ENCODE assay signal across 9 cellular contexts in genomic region chr1:111450185-111450584, GRCh38. TPM values are rescaled to one million over a fixed set of nuclear protein-coding genes. Genes with fewer than 3 reads are reported as not detected.
DNase-seq lines count a peak whose midpoint lies in the region; ATAC-seq and TF ChIP-seq lines count a peak whose summit lies in the region.
"Had no signal": no experiment of that assay in that cellular context is flagged by ENCODE, and none has a peak within 500 bp of the region (broad histone marks: within the 10 kb centered on the region; RNA-seq: fewer than 3 reads in every experiment).

No MANE protein-coding gene starts in this region.

- no peaks in the 10 kb centered on the region for H3K9me2 ChIP-seq in HCT116 (ENCODE audit: insufficient read depth)

- peaks cover 83% of the 10 kb centered on the region for H3K4me1 Mint-ChIP-seq in activated CD4-positive, alpha-beta memory T cell treated with anti-CD3 and anti-CD28 coated beads, Interleukin-2, amount 10 ng/mL, durations not matched to agents 7 days and 5 days

- H3K4me3 ChIP-seq in HCT116 (replicated peaks in 1 of 2; ENCODE audit: low read depth in 1 of 2, low read length in 2 of 2) = peak overlapping the region; percentile 87 to 89
- H3K4me3 ChIP-seq in iPS-11a (ENCODE audit: low read depth, low read length) = peak overlapping the region; percentile 88
- peak overlapping the region; percentile 71 for H3K4me3 ChIP-seq in smooth muscle cell

- no peak for DNase-seq in HCT116 (ENCODE audit: low read depth, low spot score)
- DNase-seq in activated CD4-positive, alpha-beta memory T cell treated with anti-CD3 and anti-CD28 coated beads, Interleukin-2, amount 10 ng/mL, durations not matched to agents 7 days and 5 days = no peak
- DNase-seq in smooth muscle cell (lab: John Stamatoyannopoulos, UW; ENCODE audit: unreplicated experiment) = no peak
- DNase-seq in activated gamma-delta T cell (lab: John Stamatoyannopoulos, UW) = no peak
- no peak for DNase-seq in DMS 273 (lab: John Stamatoyannopoulos, UW; ENCODE audit: unreplicated experiment)
- DNase-seq in activated CD8-positive, alpha-beta memory T cell treated with anti-CD3 and anti-CD28 coated beads for 24 hours = no peak
- no peak for DNase-seq in COLO829 (ENCODE audit: low spot score)

- no peak for TF ChIP-seq RAD21 in HCT116 (IDR thresholded peaks at IDR 0.05; ENCODE audit: low read depth)

- CTCF ChIA-PET in HCT116 (lab: Charles Lee) = no interaction called here
- CTCF ChIA-PET in activated CD4-positive, alpha-beta memory T cell treated with anti-CD3 and anti-CD28 coated beads, Interleukin-2, amount 10 ng/mL, durations not matched to agents 7 days and 5 days (lab: Charles Lee) = interaction anchor here (1.1 to 5.5 kb wide), 4 partner anchors 26 to 304 kb away, joined by 3 to 28 read pairs (median 4); no protein-coding TSS in a partner anchor

- no peak overlapping the region for H2AFZ ChIP-seq in HCT116 (ENCODE audit: low read depth, low read length, poor library complexity, severe bottlenecking)
- peak overlapping the region; percentile 86 for H2AFZ ChIP-seq in smooth muscle cell (ENCODE audit: low read depth)

- H3K36me3 Mint-ChIP-seq in activated CD4-positive, alpha-beta memory T cell treated with anti-CD3 and anti-CD28 coated beads, Interleukin-2, amount 10 ng/mL, durations not matched to agents 7 days and 5 days (ENCODE audit: low read depth) = peaks cover 59% of the 10 kb centered on the region

- H3K4me1 ChIP-seq in HCT116 (ENCODE audit: control insufficient read depth in 1 of 2, insufficient read depth in 2 of 2, low read length in 2 of 2) = peaks cover 15 to 22% of the 10 kb centered on the region in 2 experiments
- peaks cover 35% of the 10 kb centered on the region for H3K4me1 ChIP-seq in smooth muscle cell (ENCODE audit: low read depth)

- H3K9ac ChIP-seq in HCT116 (ENCODE audit: low read length) = peak overlapping the region; percentile 81
- peak overlapping the region; percentile 97 for H3K9ac ChIP-seq in smooth muscle cell (ENCODE audit: low read depth)

- H3K4me2 ChIP-seq in HCT116 (ENCODE audit: low read length) = peak overlapping the region; percentile 79
- peak overlapping the region; percentile 99 for H3K4me2 ChIP-seq in smooth muscle cell

- intact Hi-C loops in HCT116 (cut with micrococcal nuclease) = no loop called here

- H3F3A ChIP-seq in smooth muscle cell (ENCODE audit: low read depth) = peaks cover 4% of the 10 kb centered on the region

- H3K9me3 ChIP-seq in HCT116 (ENCODE audit: control insufficient read depth in 1 of 2, insufficient read depth in 1 of 2, low read depth in 1 of 2, low read length in 2 of 2) (no peaks in the 10 kb centered on the region), smooth muscle cell (replicated peaks; ENCODE audit: low read depth) (no peaks in the 10 kb centered on the region)

- no peak for TF ChIP-seq CTCF in HCT116 (IDR thresholded peaks at IDR 0.05 in 2 of 3, conservative IDR thresholded peaks at IDR 0.05 in 1 of 3; ENCODE audit: borderline replicate concordance in 1 of 3, insufficient read depth in 1 of 3, low read depth in 2 of 3, low read length in 2 of 3)
- no peak for TF ChIP-seq CTCF in smooth muscle cell (IDR thresholded peaks at IDR 0.05; ENCODE audit: borderline replicate concordance, insufficient read depth, poor library complexity, severe bottlenecking)

- H4K20me1 ChIP-seq in HCT116 (ENCODE audit: insufficient read depth) = peaks cover 3% of the 10 kb centered on the region; the same call in 1 of the 2 replicates
- peaks cover 21% of the 10 kb centered on the region for H4K20me1 ChIP-seq in smooth muscle cell (ENCODE audit: low read depth)

- H3K9me3 Mint-ChIP-seq in activated CD4-positive, alpha-beta memory T cell treated with anti-CD3 and anti-CD28 coated beads, Interleukin-2, amount 10 ng/mL, durations not matched to agents 7 days and 5 days = no peaks in the 10 kb centered on the region

- H3K79me2 ChIP-seq in HCT116 (ENCODE audit: insufficient read depth, low read length) (peaks cover 97% of the 10 kb centered on the region), smooth muscle cell (ENCODE audit: low read depth) (peaks cover 57% of the 10 kb centered on the region)

- POLR2A ChIA-PET in HCT116 (lab: Charles Lee) = no interaction called here
- POLR2A ChIA-PET in activated CD4-positive, alpha-beta memory T cell treated with anti-CD3 and anti-CD28 coated beads, Interleukin-2, amount 10 ng/mL, durations not matched to agents 7 days and 5 days (lab: Charles Lee) = interaction anchor here (0.9 to 8.9 kb wide), 8 partner anchors 24 to 305 kb away, joined by 3 to 137 read pairs (median 10); partner anchors contain the start of genes C1orf162, DDX20 and RAP1A

- 64% methylated on average over 3 of the region's 3 CpGs for WGBS in smooth muscle cell (ENCODE audit: low lambda C conversion rate)

- peak overlapping the region; percentile 100 for H3K4me3 Mint-ChIP-seq in activated CD4-positive, alpha-beta memory T cell treated with anti-CD3 and anti-CD28 coated beads, Interleukin-2, amount 10 ng/mL, durations not matched to agents 7 days and 5 days

- RAD21 ChIA-PET in HCT116 (lab: Charles Lee; ENCODE audit: low non-redundant PET in 1 of 2, low total read pairs in 2 of 2, uncharacterized antibody in 2 of 2, unreplicated experiment in 2 of 2) = no interaction called here

- H3K27ac ChIP-seq in HCT116 (ENCODE audit: low read depth, low read length) = peak overlapping the region; percentile 77; the same call in 1 of the 2 replicates
- peak overlapping the region; percentile 84 for H3K27ac ChIP-seq in smooth muscle cell (ENCODE audit: low read depth)

- TF ChIP-seq POLR2A in HCT116 (IDR thresholded peaks at IDR 0.05; ENCODE audit: borderline replicate concordance, extremely low read depth, insufficient read depth, insufficient read length) = no peak

- H3K36me3 ChIP-seq in HCT116 (ENCODE audit: control insufficient read depth in 1 of 2, insufficient read depth in 2 of 2, low read length in 2 of 2) = peaks cover 13 to 34% of the 10 kb centered on the region in 2 experiments; a peak in 2 of 4 replicates
- H3K36me3 ChIP-seq in smooth muscle cell (ENCODE audit: low read depth) = no peaks in the 10 kb centered on the region

- H3K27me3 ChIP-seq in HCT116 (ENCODE audit: insufficient read depth, low read length) = no peaks in the 10 kb centered on the region
- H3K27me3 ChIP-seq in smooth muscle cell (ENCODE audit: low read depth) = no peaks in the 10 kb centered on the region

- H3K27ac Mint-ChIP-seq in activated CD4-positive, alpha-beta memory T cell treated with anti-CD3 and anti-CD28 coated beads, Interleukin-2, amount 10 ng/mL, durations not matched to agents 7 days and 5 days = peak overlapping the region; percentile 95

- ATAC-seq in HCT116 = no peak

- no peaks in the 10 kb centered on the region for H3K27me3 Mint-ChIP-seq in activated CD4-positive, alpha-beta memory T cell treated with anti-CD3 and anti-CD28 coated beads, Interleukin-2, amount 10 ng/mL, durations not matched to agents 7 days and 5 days

- BruUV-seq in HCT116 (replicated peaks; lab: Mats Ljungman, UMichigan) = no TSS peak

TF ChIP-seq in HCT116, 20 proteins besides CTCF, POLR2A, EP300 and RAD21:
- 0 out of 2 replicates have a peak, but pooled peaks have one; percentile 30 for TF ChIP-seq CBX3 (IDR thresholded peaks at IDR 0.05; ENCODE audit: low read depth)
- no peak for TF ChIP-seq SP1 (IDR thresholded peaks at IDR 0.05; ENCODE audit: low read depth)

RNA-seq across cellular contexts. Expression of gene ATP5PB, which starts 0.9 kb away (rescaled TPM):
- total RNA-seq in HCT116 (2021; ENCODE audit: unreplicated experiment) = 323 TPM
- 289 and 350 TPM in 2 replicates for polyA plus RNA-seq in HCT116 (2012)
- 100 to 1,000 TPM; 272 to 286 TPM for total RNA-seq in activated CD4-positive, alpha-beta memory T cell treated with anti-CD3 and anti-CD28 coated beads, Interleukin-2, amount 10 ng/mL, durations not matched to agents 7 days and 5 days
- total RNA-seq in smooth muscle cell = 289 and 350 TPM in 2 replicates
- polyA plus RNA-seq in smooth muscle cell = 272 and 296 TPM in 2 replicates

RNA-seq across cellular contexts. Expression of gene WDR77, which starts 1.1 kb away (rescaled TPM):
- total RNA-seq in HCT116 (2021; ENCODE audit: unreplicated experiment) (42.5 TPM), smooth muscle cell (22.5 and 43.3 TPM in 2 replicates)
- 28.4 and 31.7 TPM in 2 replicates for polyA plus RNA-seq in HCT116 (2012)
- 10 to 100 TPM; 26.3 to 28.4 TPM for total RNA-seq in activated CD4-positive, alpha-beta memory T cell treated with anti-CD3 and anti-CD28 coated beads, Interleukin-2, amount 10 ng/mL, durations not matched to agents 7 days and 5 days
- polyA plus RNA-seq in smooth muscle cell = 35.0 and 36.7 TPM in 2 replicates

RNA-seq across cellular contexts. Expression of gene OVGP1, which starts 22.6 kb away (rescaled TPM):
- total RNA-seq in HCT116 (2021; ENCODE audit: unreplicated experiment) (3.0 TPM), smooth muscle cell (1.3 and 1.4 TPM in 2 replicates)
- polyA plus RNA-seq in HCT116 (2012) = 2.5 and 3.5 TPM in 2 replicates
- under 1 TPM; 0.28 to 0.38 TPM for total RNA-seq in activated CD4-positive, alpha-beta memory T cell treated with anti-CD3 and anti-CD28 coated beads, Interleukin-2, amount 10 ng/mL, durations not matched to agents 7 days and 5 days
- polyA plus RNA-seq in smooth muscle cell = 0.96 and 1.5 TPM in 2 replicates

RNA-seq across cellular contexts. Expression of gene C1orf162, which starts 23.6 kb away (rescaled TPM):
- total RNA-seq in HCT116 (2021; ENCODE audit: unreplicated experiment) (0.52 TPM), smooth muscle cell (0.13 TPM in 1 of 2 replicates, not detected in the other)
- 0.17 and 0.33 TPM in 2 replicates for polyA plus RNA-seq in HCT116 (2012)
- 10 to 100 TPM; 13.2 to 14.0 TPM for total RNA-seq in activated CD4-positive, alpha-beta memory T cell treated with anti-CD3 and anti-CD28 coated beads, Interleukin-2, amount 10 ng/mL, durations not matched to agents 7 days and 5 days
- polyA plus RNA-seq in smooth muscle cell = 0.42 TPM in 1 of 2 replicates, not detected in the other

RNA-seq across cellular contexts. Expression of gene ADORA3, which starts 53.2 kb away (rescaled TPM):
- total RNA-seq in HCT116 (2021; ENCODE audit: unreplicated experiment) (not detected), smooth muscle cell (not detected in 2 replicates)
- polyA plus RNA-seq in HCT116 (2012) = not detected in 2 replicates
- under 1 TPM; 0.18 TPM for total RNA-seq in activated CD4-positive, alpha-beta memory T cell treated with anti-CD3 and anti-CD28 coated beads, Interleukin-2, amount 10 ng/mL, durations not matched to agents 7 days and 5 days
- polyA plus RNA-seq in smooth muscle cell = 0.14 TPM in 1 of 2 replicates, not detected in the other
- total RNA-seq: myocyte had no signal
